ENCODE assay signal across 8 cellular contexts in genomic region chr15:48811325-48811938, GRCh38. TPM values are rescaled to one million over a fixed set of nuclear protein-coding genes. Genes with fewer than 3 reads are reported as not detected.
A peak's percentile ranks its signal among the peaks of the same experiment; 100 is the strongest.
DNase-seq lines count a peak whose midpoint lies in the region; ATAC-seq, FAIRE-seq and TF ChIP-seq lines count a peak whose summit lies in the region.

No MANE protein-coding gene starts in this region.

- H3K4me3 Mint-ChIP-seq in Calu3 (ENCODE audit: low read depth, unreplicated experiment), result peak overlapping the region; percentile 78
- H3K4me3 Mint-ChIP-seq in mesothelial cell of epicardium, result peak overlapping the region; percentile 94

- peak overlapping the region; percentile 46 for H3K27ac Mint-ChIP-seq in Calu3 (ENCODE audit: unreplicated experiment)
- H3K27ac Mint-ChIP-seq in mesothelial cell of epicardium, result no peak overlapping the region

- BruUV-seq in Calu3 (replicated peaks; lab: Mats Ljungman, UMichigan), result no TSS peak

- FAIRE-seq in RCC 7860 (lab: Jason Lieb, UNC), result no peak

- H3K9me3 ChIP-seq in MG63, result no peaks in the 10 kb centered on the region

- H3K4me3 ChIP-seq in MG63, result peak overlapping the region; percentile 77
- peak overlapping the region; percentile 77 to 94 for H3K4me3 ChIP-seq in cardiac fibroblast (replicated peaks in 1 of 2; ENCODE audit: low read depth in 2 of 2, low read length in 2 of 2)

- H3K36me3 ChIP-seq in MG63, result no peaks in the 10 kb centered on the region

- H3K27me3 ChIP-seq in MG63, result no peaks in the 10 kb centered on the region

- CTCF ChIA-PET in Calu3 (lab: Charles Lee), result interaction anchor here (0.6 to 1.2 kb wide), 4 partner anchors 10 to 456 kb away, joined by 3 to 9 read pairs (median 3); no protein-coding TSS in a partner anchor

- in situ Hi-C loops in G401 (cut with HindIII; ENCODE audit: low sequenced_read_pairs), result no loop called here

- ATAC-seq in esophagus mucosa (no peak), GM19467 (IDR thresholded peaks at IDR 0.05; ENCODE audit: unreplicated experiment) (no peak)

- TF ChIP-seq CTCF in Calu3 (IDR thresholded peaks at IDR 0.05; ENCODE audit: unreplicated experiment), result no peak
- TF ChIP-seq CTCF in cardiac fibroblast (IDR thresholded peaks at IDR 0.05; ENCODE audit: low read depth, low read length), result no peak
- no peak for TF ChIP-seq CTCF in mesothelial cell of epicardium (IDR thresholded peaks at IDR 0.05; ENCODE audit: unreplicated experiment)

- DNase-seq in Calu3, result no peak
- DNase-seq in MG63, result no peak
- DNase-seq in cardiac fibroblast (ENCODE audit: low read depth in 2 of 2), result no peak
- DNase-seq in mesothelial cell of epicardium (ENCODE audit: low spot score in 2 of 2, unreplicated experiment in 2 of 2), result no peak
- no peak for DNase-seq in G401 (ENCODE audit: low spot score)
- DNase-seq in RCC 7860 (ENCODE audit: low spot score), result no peak

- no peaks in the 10 kb centered on the region for H3K9me3 Mint-ChIP-seq in Calu3 (ENCODE audit: low read depth, unreplicated experiment)
- H3K9me3 Mint-ChIP-seq in mesothelial cell of epicardium, result no peaks in the 10 kb centered on the region

- H3K27me3 Mint-ChIP-seq in Calu3 (ENCODE audit: unreplicated experiment) (no peaks in the 10 kb centered on the region), mesothelial cell of epicardium (ENCODE audit: low read depth) (no peaks in the 10 kb centered on the region)

- H3K36me3 Mint-ChIP-seq in Calu3 (ENCODE audit: insufficient read depth, unreplicated experiment) (peaks cover 20% of the 10 kb centered on the region), mesothelial cell of epicardium (no peaks in the 10 kb centered on the region)

- peaks cover 24% of the 10 kb centered on the region for H3K4me1 Mint-ChIP-seq in Calu3 (ENCODE audit: low read depth, unreplicated experiment)
- peaks cover 12% of the 10 kb centered on the region for H3K4me1 Mint-ChIP-seq in mesothelial cell of epicardium

- intact Hi-C loops in Calu3 (cut with micrococcal nuclease; ENCODE audit: unreplicated experiment), result no loop called here

RNA-seq across cellular contexts. Expression of gene CEP152, which starts 0.6 kb away (rescaled TPM):
- total RNA-seq in Calu3 (2022) (19.6 and 27.1 TPM in 2 replicates), mesothelial cell of epicardium (7.1 to 8.0 TPM (median 7.6 TPM) in 3 replicates), esophagus mucosa (4.5 TPM)
- total RNA-seq in MG63 (2014; rRNA removed; shearing (Covaris generic); ENCODE audit: low replicate concordance), result 2.3 and 7.4 TPM in 2 replicates
- total RNA-seq in G401 (2014; rRNA removed; shearing (Covaris generic)), result 3.1 and 3.6 TPM in 2 replicates
